ENCODE assay signal across 7 cellular contexts in genomic region chr19:38373907-38374331, GRCh38. TPM values are rescaled to one million over a fixed set of nuclear protein-coding genes. Genes with fewer than 3 reads are reported as not detected.
A peak's percentile ranks its signal among the peaks of the same experiment; 100 is the strongest.
DNase-seq lines count a peak whose midpoint lies in the region; ATAC-seq, FAIRE-seq and TF ChIP-seq lines count a peak whose summit lies in the region.

No MANE protein-coding gene starts in this region.

- H3K4me2 ChIP-seq in keratinocyte (ENCODE audit: control insufficient read depth, extremely low read depth, insufficient read depth, low read depth, low read length), result peak overlapping the region; percentile 82

- H3K9me3 Mint-ChIP-seq in activated naive CD8-positive, alpha-beta T cell treated with anti-CD3 and anti-CD28 coated beads for 36 hours, result no peaks in the 10 kb centered on the region

- peaks cover 9% of the 10 kb centered on the region for H3K9me1 ChIP-seq in keratinocyte (ENCODE audit: control insufficient read depth, extremely low read depth, insufficient read depth, low read length)

- FAIRE-seq in keratinocyte (lab: Jason Lieb, UNC), result no peak

- TF ChIP-seq CTCF in keratinocyte (optimal IDR thresholded peaks at IDR 0.05 in 1 of 3, IDR thresholded peaks at IDR 0.05 in 1 of 3, conservative IDR thresholded peaks at IDR 0.05 in 1 of 3; ENCODE audit: extremely low read depth in 1 of 3, insufficient read depth in 2 of 3, low read length in 3 of 3), result no peak

- peaks cover 14% of the 10 kb centered on the region for H3K36me3 ChIP-seq in HUES48 (ENCODE audit: control insufficient read depth, insufficient read depth, low read length)
- peaks cover 8 to 11% of the 10 kb centered on the region in 2 experiments for H3K36me3 ChIP-seq in keratinocyte (ENCODE audit: control insufficient read depth in 2 of 2, extremely low read depth in 1 of 2, insufficient read depth in 2 of 2, low read length in 2 of 2)
- H3K36me3 ChIP-seq in stomach smooth muscle (ENCODE audit: control insufficient read depth in 2 of 2, insufficient read depth in 2 of 2, low read length in 2 of 2), result peaks cover 4 to 10% of the 10 kb centered on the region in 2 donors

- H3K27ac Mint-ChIP-seq in activated naive CD8-positive, alpha-beta T cell treated with anti-CD3 and anti-CD28 coated beads for 36 hours, result peak overlapping the region; percentile 91

- H3K4me3 ChIP-seq in HUES48 (ENCODE audit: low read depth, low read length) (peak overlapping the region; percentile 50), keratinocyte (ENCODE audit: control insufficient read depth in 2 of 3, extremely low read depth in 1 of 3, insufficient read depth in 2 of 3, low read depth in 1 of 3, low read length in 3 of 3) (peak overlapping the region; percentile 67 to 83 (median 75)), stomach smooth muscle (ENCODE audit: low read length in 2 of 2) (peak overlapping the region; percentile 79 to 97)

- H3K9me3 ChIP-seq in HUES48 (ENCODE audit: control insufficient read depth, insufficient read depth, low read length) (no peaks in the 10 kb centered on the region), keratinocyte (ENCODE audit: control insufficient read depth, low read depth, low read length) (no peaks in the 10 kb centered on the region), stomach smooth muscle (ENCODE audit: control insufficient read depth in 2 of 2, low read length in 2 of 2) (no peaks in the 10 kb centered on the region)

- no peak for DNase-seq in activated naive CD8-positive, alpha-beta T cell treated with anti-CD3 and anti-CD28 coated beads for 36 hours
- DNase-seq in keratinocyte (ENCODE audit: low read depth, low spot score) (no peak), NCI-H1105 (lab: John Stamatoyannopoulos, UW) (no peak), mesenteric fat pad (ENCODE audit: low spot score) (no peak)

- H3K4me3 Mint-ChIP-seq in activated naive CD8-positive, alpha-beta T cell treated with anti-CD3 and anti-CD28 coated beads for 36 hours, result peak overlapping the region; percentile 83

- H3K27ac ChIP-seq in HUES48 (ENCODE audit: low read depth, low read length) (peak overlapping the region; percentile 40), keratinocyte (ENCODE audit: control insufficient read depth, insufficient read depth, low read length) (peak overlapping the region; percentile 84), stomach smooth muscle (ENCODE audit: low read length) (peak overlapping the region; percentile 88)

- H3K4me1 Mint-ChIP-seq in activated naive CD8-positive, alpha-beta T cell treated with anti-CD3 and anti-CD28 coated beads for 36 hours, result peaks cover 13% of the 10 kb centered on the region

- H3K4me1 ChIP-seq in HUES48 (ENCODE audit: control insufficient read depth, insufficient read depth, low read length), result no peaks in the 10 kb centered on the region
- peaks cover 14% of the 10 kb centered on the region for H3K4me1 ChIP-seq in keratinocyte (ENCODE audit: control insufficient read depth, extremely low read depth, insufficient read depth, low read length)
- H3K4me1 ChIP-seq in stomach smooth muscle (ENCODE audit: control insufficient read depth, insufficient read depth, low read length), result peaks cover 31% of the 10 kb centered on the region

- H4K20me1 ChIP-seq in keratinocyte (ENCODE audit: control insufficient read depth, extremely low read depth, insufficient read depth, low read length), result no peaks in the 10 kb centered on the region

- peaks cover 33% of the 10 kb centered on the region for H3K36me3 Mint-ChIP-seq in activated naive CD8-positive, alpha-beta T cell treated with anti-CD3 and anti-CD28 coated beads for 36 hours

- peaks cover 6% of the 10 kb centered on the region for H3K27me3 Mint-ChIP-seq in activated naive CD8-positive, alpha-beta T cell treated with anti-CD3 and anti-CD28 coated beads for 36 hours

- dilution Hi-C loops in keratinocyte (cut with MboI; ENCODE audit: extremely low pct_ligation_motif_present, low sequenced_read_pairs), result no loop called here

- peak overlapping the region; percentile 95 for H2AFZ ChIP-seq in keratinocyte (ENCODE audit: control insufficient read depth, low read length)

- H3K79me2 ChIP-seq in keratinocyte (ENCODE audit: control insufficient read depth, insufficient read depth, low read length), result peaks cover 34% of the 10 kb centered on the region

- no peaks in the 10 kb centered on the region for H3K27me3 ChIP-seq in HUES48 (ENCODE audit: control insufficient read depth, insufficient read depth, low read length)
- H3K27me3 ChIP-seq in keratinocyte (ENCODE audit: control insufficient read depth, extremely low read depth, insufficient read depth, low read length), result no peaks in the 10 kb centered on the region
- H3K27me3 ChIP-seq in stomach smooth muscle (ENCODE audit: control insufficient read depth in 1 of 2, insufficient read depth in 2 of 2, low read length in 2 of 2), result no peaks in the 10 kb centered on the region

- ATAC-seq in GM21390 (IDR thresholded peaks at IDR 0.05; ENCODE audit: unreplicated experiment), result no peak

- H3K9ac ChIP-seq in HUES48 (ENCODE audit: low read depth, low read length) (no peak overlapping the region), keratinocyte (ENCODE audit: control insufficient read depth, extremely low read depth, insufficient read depth, low read length) (peak overlapping the region; percentile 97), stomach smooth muscle (ENCODE audit: low read length in 2 of 2) (peak overlapping the region; percentile 47 to 78)

RNA-seq across cellular contexts. Expression of gene PSMD8, which starts 0.5 kb away (rescaled TPM):
- 100 to 1,000 TPM; 193 to 199 TPM for total RNA-seq in activated naive CD8-positive, alpha-beta T cell treated with anti-CD3 and anti-CD28 coated beads for 36 hours
- 346 to 528 TPM (median 350 TPM) in 3 replicates for polyA plus RNA-seq in keratinocyte
- polyA plus RNA-seq in keratinocyte (2011; ENCODE audit: low read depth), result 76.8 TPM
- polyA plus RNA-seq in keratinocyte (2011; cell fraction: cytosol; rRNA removed), result 357 and 365 TPM in 2 replicates
- polyA plus RNA-seq in keratinocyte (2011; cell fraction: nucleus; rRNA removed), result 215 and 228 TPM in 2 replicates
- polyA plus RNA-seq in keratinocyte (2012; ENCODE audit: low replicate concordance), result 250 and 304 TPM in 2 replicates
- 251 to 377 TPM (median 251 TPM) in 3 replicates for polyA minus RNA-seq in keratinocyte
- 190 TPM for polyA minus RNA-seq in keratinocyte (2011; cell fraction: cytosol; rRNA and poly(A)+ RNA removed)
- 80.1 and 90.7 TPM in 2 replicates for polyA minus RNA-seq in keratinocyte (2011; cell fraction: nucleus; rRNA and poly(A)+ RNA removed)
- total RNA-seq in mesenteric fat pad, result 288 TPM

RNA-seq across cellular contexts. Expression of gene GGN, which starts 13.9 kb away (rescaled TPM):
- total RNA-seq in activated naive CD8-positive, alpha-beta T cell treated with anti-CD3 and anti-CD28 coated beads for 36 hours, result under 1 TPM in 1 of 2 experiments, not detected in 1; 0.14 TPM
- polyA plus RNA-seq in keratinocyte, result 0.07 to 0.22 TPM in 2 of 3 replicates, not detected in the other
- polyA plus RNA-seq in keratinocyte (2011; ENCODE audit: low read depth), result not detected
- polyA plus RNA-seq in keratinocyte (2011; cell fraction: cytosol; rRNA removed), result 0.02 and 0.45 TPM in 2 replicates
- polyA plus RNA-seq in keratinocyte (2011; cell fraction: nucleus; rRNA removed), result 0.10 and 0.19 TPM in 2 replicates
- 0.74 and 1.1 TPM in 2 replicates for polyA plus RNA-seq in keratinocyte (2012; ENCODE audit: low replicate concordance)
- not detected in 3 replicates for polyA minus RNA-seq in keratinocyte
- not detected for polyA minus RNA-seq in keratinocyte (2011; cell fraction: cytosol; rRNA and poly(A)+ RNA removed)
- not detected in 2 replicates for polyA minus RNA-seq in keratinocyte (2011; cell fraction: nucleus; rRNA and poly(A)+ RNA removed)
- total RNA-seq in mesenteric fat pad, result 1.0 TPM

RNA-seq across cellular contexts. Expression of gene SPRED3, which starts 14.6 kb away (rescaled TPM):
- total RNA-seq in activated naive CD8-positive, alpha-beta T cell treated with anti-CD3 and anti-CD28 coated beads for 36 hours, result under 1 TPM; 0.45 to 0.74 TPM
- polyA plus RNA-seq in keratinocyte, result 2.0 to 2.6 TPM (median 2.1 TPM) in 3 replicates
- polyA plus RNA-seq in keratinocyte (2011; ENCODE audit: low read depth), result 0.29 TPM
- polyA plus RNA-seq in keratinocyte (2011; cell fraction: cytosol; rRNA removed), result 2.2 and 2.4 TPM in 2 replicates
- polyA plus RNA-seq in keratinocyte (2011; cell fraction: nucleus; rRNA removed), result 9.5 and 11.3 TPM in 2 replicates
- 1.7 and 3.0 TPM in 2 replicates for polyA plus RNA-seq in keratinocyte (2012; ENCODE audit: low replicate concordance)
- 1.4 to 6.3 TPM (median 2.3 TPM) in 3 replicates for polyA minus RNA-seq in keratinocyte
- 3.1 TPM for polyA minus RNA-seq in keratinocyte (2011; cell fraction: cytosol; rRNA and poly(A)+ RNA removed)
- polyA minus RNA-seq in keratinocyte (2011; cell fraction: nucleus; rRNA and poly(A)+ RNA removed), result 3.4 and 3.7 TPM in 2 replicates
- 2.2 TPM for total RNA-seq in mesenteric fat pad

RNA-seq across cellular contexts. Expression of gene FAM98C, which starts 29.0 kb away (rescaled TPM):
- 1 to 10 TPM; 8.1 to 9.3 TPM for total RNA-seq in activated naive CD8-positive, alpha-beta T cell treated with anti-CD3 and anti-CD28 coated beads for 36 hours
- 4.5 to 9.5 TPM (median 5.8 TPM) in 3 replicates for polyA plus RNA-seq in keratinocyte
- polyA plus RNA-seq in keratinocyte (2011; ENCODE audit: low read depth), result 2.0 TPM
- polyA plus RNA-seq in keratinocyte (2011; cell fraction: cytosol; rRNA removed), result 2.7 and 8.1 TPM in 2 replicates
- polyA plus RNA-seq in keratinocyte (2011; cell fraction: nucleus; rRNA removed), result 9.7 and 12.4 TPM in 2 replicates
- 8.2 and 10.2 TPM in 2 replicates for polyA plus RNA-seq in keratinocyte (2012; ENCODE audit: low replicate concordance)
- polyA minus RNA-seq in keratinocyte, result 2.3 to 6.9 TPM (median 4.2 TPM) in 3 replicates
- 9.0 TPM for polyA minus RNA-seq in keratinocyte (2011; cell fraction: cytosol; rRNA and poly(A)+ RNA removed)
- 1.5 and 3.4 TPM in 2 replicates for polyA minus RNA-seq in keratinocyte (2011; cell fraction: nucleus; rRNA and poly(A)+ RNA removed)
- total RNA-seq in mesenteric fat pad, result 11.8 TPM

RNA-seq across cellular contexts. Expression of gene CATSPERG, which starts 38.3 kb away (rescaled TPM):
- total RNA-seq in activated naive CD8-positive, alpha-beta T cell treated with anti-CD3 and anti-CD28 coated beads for 36 hours, result 1 to 10 TPM; 1.9 to 2.1 TPM
- 0.21 to 0.73 TPM (median 0.35 TPM) in 3 replicates for polyA plus RNA-seq in keratinocyte
- 2.3 TPM for polyA plus RNA-seq in keratinocyte (2011; ENCODE audit: low read depth)
- polyA plus RNA-seq in keratinocyte (2011; cell fraction: cytosol; rRNA removed), result 0.28 TPM in 1 of 2 replicates, not detected in the other
- polyA plus RNA-seq in keratinocyte (2011; cell fraction: nucleus; rRNA removed), result 1.5 and 3.3 TPM in 2 replicates
- 0.28 and 2.7 TPM in 2 replicates for polyA plus RNA-seq in keratinocyte (2012; ENCODE audit: low replicate concordance)
- polyA minus RNA-seq in keratinocyte, result 1.2 to 1.5 TPM in 2 of 3 replicates, not detected in the other
- polyA minus RNA-seq in keratinocyte (2011; cell fraction: cytosol; rRNA and poly(A)+ RNA removed), result 3.5 TPM
- 1.7 and 2.1 TPM in 2 replicates for polyA minus RNA-seq in keratinocyte (2011; cell fraction: nucleus; rRNA and poly(A)+ RNA removed)
- total RNA-seq in mesenteric fat pad, result 3.2 TPM
